Comparison of ENCODE assay signal across 1 cellular context in the genomic region with DNA sequence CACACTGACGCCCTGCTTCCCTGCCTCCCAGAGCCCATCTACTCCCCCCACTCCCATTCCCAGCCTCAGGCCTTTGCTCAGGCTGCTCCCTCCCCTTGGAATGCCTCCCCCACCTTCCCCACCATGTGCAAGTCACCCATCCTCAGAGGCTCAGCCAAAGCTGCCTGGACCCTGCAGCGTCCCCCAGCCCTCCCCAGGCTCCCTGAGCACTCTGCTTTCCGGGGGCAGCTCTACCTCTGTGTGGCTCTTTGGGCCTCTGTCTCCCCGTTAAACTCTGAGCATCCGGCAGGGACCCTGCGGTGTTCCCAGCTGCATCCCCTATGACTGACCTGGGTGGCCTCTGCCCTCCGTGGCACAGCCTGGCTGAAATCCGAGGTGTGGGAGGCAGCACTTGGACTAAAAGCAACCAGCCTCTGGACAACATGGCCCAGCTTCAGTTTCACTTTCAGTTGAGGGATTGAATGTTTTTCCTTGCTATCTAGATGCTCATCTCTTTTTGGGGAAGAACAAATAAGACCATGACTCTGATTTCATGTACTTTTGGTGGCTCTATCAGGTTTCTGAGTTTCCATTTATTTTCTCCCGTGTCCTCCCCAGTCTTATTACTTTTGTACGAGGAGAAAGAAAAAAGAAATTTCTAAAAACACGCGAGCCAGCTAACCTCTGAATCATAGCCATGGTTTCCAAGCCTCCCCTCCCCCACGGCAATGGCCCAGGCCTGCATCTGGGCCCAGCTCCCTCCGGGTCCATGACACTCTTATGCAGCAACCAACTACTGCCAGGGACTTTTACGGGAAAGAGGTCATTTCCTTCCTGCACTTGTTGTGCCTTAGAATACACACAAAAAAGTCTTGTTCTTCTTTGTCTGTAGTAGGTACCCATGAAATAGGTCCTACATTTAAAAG.
TF ChIP-seq lines count a peak whose summit lies in the region.

No MANE protein-coding gene starts in this region.

TF ChIP-seq in K562, 482 proteins besides CTCF, POLR2A, EP300 and RAD21 (continues in another document):
- no peak for TF ChIP-seq ETS1 (conservative IDR thresholded peaks at IDR 0.05; ENCODE audit: control insufficient read depth, low read depth, low read length)
- no peak for TF ChIP-seq COPS2 (conservative IDR thresholded peaks at IDR 0.05)
- no peak for TF ChIP-seq XRCC5 (IDR thresholded peaks at IDR 0.05; ENCODE audit: low read depth, low read length)
- TF ChIP-seq ATF2 (CRISPR knock-in tag; IDR thresholded peaks at IDR 0.05), result no peak
- TF ChIP-seq KLF1 (tag; IDR thresholded peaks at IDR 0.05), result no peak
- no peak for TF ChIP-seq ZNF77 (CRISPR knock-in tag; IDR thresholded peaks at IDR 0.05)
- no peak for TF ChIP-seq TFAM (CRISPR knock-in tag; conservative IDR thresholded peaks at IDR 0.05)
- no peak for TF ChIP-seq GATAD2A (IDR thresholded peaks at IDR 0.05)
- TF ChIP-seq, protein P1, sequence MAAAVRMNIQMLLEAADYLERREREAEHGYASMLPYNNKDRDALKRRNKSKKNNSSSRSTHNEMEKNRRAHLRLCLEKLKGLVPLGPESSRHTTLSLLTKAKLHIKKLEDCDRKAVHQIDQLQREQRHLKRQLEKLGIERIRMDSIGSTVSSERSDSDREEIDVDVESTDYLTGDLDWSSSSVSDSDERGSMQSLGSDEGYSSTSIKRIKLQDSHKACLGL (CRISPR knock-in tag; IDR thresholded peaks at IDR 0.05; ENCODE audit: borderline replicate concordance, poor library complexity, severe bottlenecking), result no peak
- TF ChIP-seq, protein P2, sequence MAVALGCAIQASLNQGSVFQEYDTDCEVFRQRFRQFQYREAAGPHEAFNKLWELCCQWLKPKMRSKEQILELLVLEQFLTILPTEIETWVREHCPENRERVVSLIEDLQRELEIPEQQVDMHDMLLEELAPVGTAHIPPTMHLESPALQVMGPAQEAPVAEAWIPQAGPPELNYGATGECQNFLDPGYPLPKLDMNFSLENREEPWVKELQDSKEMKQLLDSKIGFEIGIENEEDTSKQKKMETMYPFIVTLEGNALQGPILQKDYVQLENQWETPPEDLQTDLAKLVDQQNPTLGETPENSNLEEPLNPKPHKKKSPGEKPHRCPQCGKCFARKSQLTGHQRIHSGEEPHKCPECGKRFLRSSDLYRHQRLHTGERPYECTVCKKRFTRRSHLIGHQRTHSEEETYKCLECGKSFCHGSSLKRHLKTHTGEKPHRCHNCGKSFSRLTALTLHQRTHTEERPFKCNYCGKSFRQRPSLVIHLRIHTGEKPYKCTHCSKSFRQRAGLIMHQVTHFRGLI (CRISPR knock-in tag; IDR thresholded peaks at IDR 0.05), result no peak
- TF ChIP-seq MEIS2 (IDR thresholded peaks at IDR 0.05; ENCODE audit: partially characterized antibody), result no peak
- TF ChIP-seq ZFP1 (CRISPR knock-in tag; IDR thresholded peaks at IDR 0.05), result no peak
- TF ChIP-seq, protein P3, sequence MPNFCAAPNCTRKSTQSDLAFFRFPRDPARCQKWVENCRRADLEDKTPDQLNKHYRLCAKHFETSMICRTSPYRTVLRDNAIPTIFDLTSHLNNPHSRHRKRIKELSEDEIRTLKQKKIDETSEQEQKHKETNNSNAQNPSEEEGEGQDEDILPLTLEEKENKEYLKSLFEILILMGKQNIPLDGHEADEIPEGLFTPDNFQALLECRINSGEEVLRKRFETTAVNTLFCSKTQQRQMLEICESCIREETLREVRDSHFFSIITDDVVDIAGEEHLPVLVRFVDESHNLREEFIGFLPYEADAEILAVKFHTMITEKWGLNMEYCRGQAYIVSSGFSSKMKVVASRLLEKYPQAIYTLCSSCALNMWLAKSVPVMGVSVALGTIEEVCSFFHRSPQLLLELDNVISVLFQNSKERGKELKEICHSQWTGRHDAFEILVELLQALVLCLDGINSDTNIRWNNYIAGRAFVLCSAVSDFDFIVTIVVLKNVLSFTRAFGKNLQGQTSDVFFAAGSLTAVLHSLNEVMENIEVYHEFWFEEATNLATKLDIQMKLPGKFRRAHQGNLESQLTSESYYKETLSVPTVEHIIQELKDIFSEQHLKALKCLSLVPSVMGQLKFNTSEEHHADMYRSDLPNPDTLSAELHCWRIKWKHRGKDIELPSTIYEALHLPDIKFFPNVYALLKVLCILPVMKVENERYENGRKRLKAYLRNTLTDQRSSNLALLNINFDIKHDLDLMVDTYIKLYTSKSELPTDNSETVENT (CRISPR knock-in tag; IDR thresholded peaks at IDR 0.05), result no peak
- no peak for TF ChIP-seq ZNF778 (CRISPR knock-in tag; IDR thresholded peaks at IDR 0.05)
- TF ChIP-seq HNRNPLL (IDR thresholded peaks at IDR 0.05; ENCODE audit: low read depth, low read length, poor library complexity, severe bottlenecking), result no peak
- TF ChIP-seq SRSF9 (IDR thresholded peaks at IDR 0.05; ENCODE audit: borderline replicate concordance, low read depth, low read length), result no peak
- no peak for TF ChIP-seq MCM3 (IDR thresholded peaks at IDR 0.05)
- TF ChIP-seq, protein P4, sequence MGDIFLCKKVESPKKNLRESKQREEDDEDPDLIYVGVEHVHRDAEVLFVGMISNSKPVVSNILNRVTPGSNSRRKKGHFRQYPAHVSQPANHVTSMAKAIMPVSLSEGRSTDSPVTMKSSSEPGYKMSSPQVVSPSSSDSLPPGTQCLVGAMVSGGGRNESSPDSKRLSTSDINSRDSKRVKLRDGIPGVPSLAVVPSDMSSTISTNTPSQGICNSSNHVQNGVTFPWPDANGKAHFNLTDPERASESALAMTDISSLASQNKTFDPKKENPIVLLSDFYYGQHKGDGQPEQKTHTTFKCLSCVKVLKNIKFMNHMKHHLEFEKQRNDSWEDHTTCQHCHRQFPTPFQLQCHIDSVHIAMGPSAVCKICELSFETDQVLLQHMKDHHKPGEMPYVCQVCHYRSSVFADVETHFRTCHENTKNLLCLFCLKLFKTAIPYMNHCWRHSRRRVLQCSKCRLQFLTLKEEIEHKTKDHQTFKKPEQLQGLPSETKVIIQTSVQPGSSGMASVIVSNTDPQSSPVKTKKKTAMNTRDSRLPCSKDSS (IDR thresholded peaks at IDR 0.05; ENCODE audit: low read depth, partially characterized antibody), result no peak
- TF ChIP-seq, protein P5, sequence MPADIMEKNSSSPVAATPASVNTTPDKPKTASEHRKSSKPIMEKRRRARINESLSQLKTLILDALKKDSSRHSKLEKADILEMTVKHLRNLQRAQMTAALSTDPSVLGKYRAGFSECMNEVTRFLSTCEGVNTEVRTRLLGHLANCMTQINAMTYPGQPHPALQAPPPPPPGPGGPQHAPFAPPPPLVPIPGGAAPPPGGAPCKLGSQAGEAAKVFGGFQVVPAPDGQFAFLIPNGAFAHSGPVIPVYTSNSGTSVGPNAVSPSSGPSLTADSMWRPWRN (IDR thresholded peaks at IDR 0.05; ENCODE audit: low read depth), result no peak
- TF ChIP-seq HDAC3 (IDR thresholded peaks at IDR 0.05; ENCODE audit: borderline replicate concordance, partially characterized antibody), result no peak
- no peak for TF ChIP-seq ZNF561 (CRISPR knock-in tag; conservative IDR thresholded peaks at IDR 0.05)
- TF ChIP-seq ZNF395 (CRISPR knock-in tag; IDR thresholded peaks at IDR 0.05), result no peak; the same call in 1 of the 2 replicates
- TF ChIP-seq JUND (IDR thresholded peaks at IDR 0.05; ENCODE audit: borderline replicate concordance, low read depth, low read length), result no peak
- 0 out of 3 replicates have a peak, but pooled peaks have one; percentile 26 for TF ChIP-seq JUND (tag; IDR thresholded peaks at IDR 0.05; ENCODE audit: borderline replicate concordance, low read depth, low read length)
- no peak for TF ChIP-seq NR2C2 (CRISPR knock-in tag; IDR thresholded peaks at IDR 0.05)
- peak; percentile 26; the same call in 1 of the 2 replicates for TF ChIP-seq NR2C2 (tag; IDR thresholded peaks at IDR 0.05)
- no peak for TF ChIP-seq MEF2A (IDR thresholded peaks at IDR 0.05; ENCODE audit: control insufficient read depth, low read depth, low read length)
- TF ChIP-seq ZNF384 (IDR thresholded peaks at IDR 0.05; ENCODE audit: low read depth, low read length), result no peak
- no peak for TF ChIP-seq DNMT1 (IDR thresholded peaks at IDR 0.05)
- TF ChIP-seq GABPA (tag; conservative IDR thresholded peaks at IDR 0.05; ENCODE audit: low read depth), result no peak
- no peak for TF ChIP-seq HOXB6 (CRISPR knock-in tag; IDR thresholded peaks at IDR 0.05; ENCODE audit: borderline replicate concordance)
- no peak for TF ChIP-seq SMARCB1 (IDR thresholded peaks at IDR 0.05; ENCODE audit: insufficient read length, low read depth)
- TF ChIP-seq JUNB (CRISPR knock-in tag; conservative IDR thresholded peaks at IDR 0.05), result no peak
- TF ChIP-seq, protein P6, sequence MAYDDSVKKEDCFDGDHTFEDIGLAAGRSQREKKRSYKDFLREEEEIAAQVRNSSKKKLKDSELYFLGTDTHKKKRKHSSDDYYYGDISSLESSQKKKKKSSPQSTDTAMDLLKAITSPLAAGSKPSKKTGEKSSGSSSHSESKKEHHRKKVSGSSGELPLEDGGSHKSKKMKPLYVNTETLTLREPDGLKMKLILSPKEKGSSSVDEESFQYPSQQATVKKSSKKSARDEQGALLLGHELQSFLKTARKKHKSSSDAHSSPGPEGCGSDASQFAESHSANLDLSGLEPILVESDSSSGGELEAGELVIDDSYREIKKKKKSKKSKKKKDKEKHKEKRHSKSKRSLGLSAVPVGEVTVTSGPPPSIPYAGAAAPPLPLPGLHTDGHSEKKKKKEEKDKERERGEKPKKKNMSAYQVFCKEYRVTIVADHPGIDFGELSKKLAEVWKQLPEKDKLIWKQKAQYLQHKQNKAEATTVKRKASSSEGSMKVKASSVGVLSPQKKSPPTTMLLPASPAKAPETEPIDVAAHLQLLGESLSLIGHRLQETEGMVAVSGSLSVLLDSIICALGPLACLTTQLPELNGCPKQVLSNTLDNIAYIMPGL (CRISPR knock-in tag; IDR thresholded peaks at IDR 0.05), result no peak
- TF ChIP-seq POLR2H (tag; IDR thresholded peaks at IDR 0.05; ENCODE audit: low read depth), result no peak
- TF ChIP-seq, protein P7, sequence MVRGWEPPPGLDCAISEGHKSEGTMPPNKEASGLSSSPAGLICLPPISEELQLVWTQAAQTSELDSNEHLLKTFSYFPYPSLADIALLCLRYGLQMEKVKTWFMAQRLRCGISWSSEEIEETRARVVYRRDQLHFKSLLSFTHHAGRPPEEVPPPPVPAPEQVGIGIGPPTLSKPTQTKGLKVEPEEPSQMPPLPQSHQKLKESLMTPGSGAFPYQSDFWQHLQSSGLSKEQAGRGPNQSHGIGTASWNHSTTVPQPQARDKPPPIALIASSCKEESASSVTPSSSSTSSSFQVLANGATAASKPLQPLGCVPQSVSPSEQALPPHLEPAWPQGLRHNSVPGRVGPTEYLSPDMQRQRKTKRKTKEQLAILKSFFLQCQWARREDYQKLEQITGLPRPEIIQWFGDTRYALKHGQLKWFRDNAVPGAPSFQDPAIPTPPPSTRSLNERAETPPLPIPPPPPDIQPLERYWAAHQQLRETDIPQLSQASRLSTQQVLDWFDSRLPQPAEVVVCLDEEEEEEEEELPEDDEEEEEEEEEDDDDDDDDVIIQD (CRISPR knock-in tag; IDR thresholded peaks at IDR 0.05), result no peak
- TF ChIP-seq ZSCAN32 (CRISPR knock-in tag; IDR thresholded peaks at IDR 0.05), result no peak
- TF ChIP-seq FOXA3 (CRISPR knock-in tag; conservative IDR thresholded peaks at IDR 0.05 in 1 of 2, IDR thresholded peaks at IDR 0.05 in 1 of 2), result peak in 1 of 2 experiments; percentile 39; a peak in 1 of 4 replicates
- TF ChIP-seq MED1 (CRISPR knock-in tag; IDR thresholded peaks at IDR 0.05; ENCODE audit: borderline replicate concordance), result no peak
- TF ChIP-seq ZNF184 (CRISPR knock-in tag; IDR thresholded peaks at IDR 0.05), result no peak
- TF ChIP-seq USF1 (CRISPR knock-in tag; IDR thresholded peaks at IDR 0.05), result no peak
- TF ChIP-seq VEZF1 (CRISPR knock-in tag; IDR thresholded peaks at IDR 0.05), result no peak
- TF ChIP-seq ZNF41 (CRISPR knock-in tag; conservative IDR thresholded peaks at IDR 0.05), result no peak
- no peak for TF ChIP-seq ZNF143 (CRISPR knock-in tag; IDR thresholded peaks at IDR 0.05)
